In the genomic region with DNA sequence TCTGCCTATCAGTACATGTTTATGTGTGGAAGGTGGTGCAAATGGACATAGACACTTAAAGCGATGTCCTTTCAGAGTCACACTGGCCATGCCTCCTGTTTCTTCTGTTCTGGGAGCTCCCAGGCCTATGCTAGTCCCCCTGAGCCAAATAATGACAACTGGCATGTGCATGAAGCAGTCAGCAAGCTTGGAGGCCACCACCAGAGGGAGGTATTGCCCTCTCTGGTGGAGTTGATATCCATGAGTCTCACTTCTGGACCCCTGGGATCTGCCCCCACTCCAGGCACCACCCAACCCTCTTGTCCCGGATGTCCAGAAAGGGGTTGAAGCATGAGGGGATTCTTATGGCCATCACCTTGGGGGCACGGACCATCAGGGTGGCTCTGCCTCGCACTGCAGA, we compare ENCODE assay signal across 8 cellular contexts.
DNase-seq lines count a peak whose midpoint lies in the region; ATAC-seq and TF ChIP-seq lines count a peak whose summit lies in the region.

No MANE protein-coding gene starts in this region.

- ATAC-seq in GM21723 (IDR thresholded peaks at IDR 0.05; ENCODE audit: unreplicated experiment) (peak; percentile 59), PC-3 (no peak), omental fat pad (ENCODE audit: low FRiP score) (peak; percentile 37)

- no peaks in the 10 kb centered on the region for H3K36me3 ChIP-seq in PC-3 (ENCODE audit: low read depth, low read length)

- H4K20me1 ChIP-seq in PC-3 (ENCODE audit: low read length) = no peaks in the 10 kb centered on the region

- H3K4me3 ChIP-seq in PC-3 (ENCODE audit: low read length) = no peak overlapping the region

- 0 out of 2 replicates have a peak overlapping the region, but pooled peaks have one; percentile 11 for H3K27ac ChIP-seq in PC-3 (ENCODE audit: low read length)

- H2AFZ ChIP-seq in PC-3 (ENCODE audit: low read length) = no peak overlapping the region

- no peaks in the 10 kb centered on the region for H3F3A ChIP-seq in PC-3 (ENCODE audit: low read length, unreplicated experiment)

- DNase-seq in DMS 273 treated with DMSO at 0.1 percent for 48 hours (lab: John Stamatoyannopoulos, UW) (peak; percentile 12), PC-3 (peak; percentile 66), ecto neural progenitor cell (ENCODE audit: low spot score) (peak; percentile 53), omental fat pad (ENCODE audit: low spot score) (no peak), posterior vena cava (ENCODE audit: low spot score) (no peak), OCI-M2 (lab: John Stamatoyannopoulos, UW; ENCODE audit: unreplicated experiment) (no peak)
- DNase-seq in central memory CD4-positive, alpha-beta T cell = no peak

- peaks cover 20% of the 10 kb centered on the region for H3K4me1 ChIP-seq in PC-3 (ENCODE audit: insufficient read depth, low read length)

- no peaks in the 10 kb centered on the region for H3K9me2 ChIP-seq in PC-3 (replicated peaks; ENCODE audit: low read length)

- POLR2A ChIA-PET in PC-3 (lab: Charles Lee; ENCODE audit: unreplicated experiment) = no interaction called here

- CTCF ChIA-PET in PC-3 (lab: Charles Lee) = interaction anchor here (0.5 kb wide), 1 partner anchor 31 kb away, joined by 3 read pairs; no protein-coding TSS in a partner anchor

- no peaks in the 10 kb centered on the region for H3K79me2 ChIP-seq in PC-3 (ENCODE audit: low read length)

- peak; percentile 87 for TF ChIP-seq CTCF in PC-3 (conservative IDR thresholded peaks at IDR 0.05; ENCODE audit: low read depth, low read length)
- TF ChIP-seq CTCF in omental fat pad (IDR thresholded peaks at IDR 0.05) = no peak

- H3K4me2 ChIP-seq in PC-3 (ENCODE audit: low read length) = no peak overlapping the region

- no TSS peak for BruUV-seq in PC-3 (replicated peaks; lab: Mats Ljungman, UMichigan)

- H3K9ac ChIP-seq in PC-3 (ENCODE audit: low read length) = no peak overlapping the region

- H3K27me3 ChIP-seq in PC-3 (ENCODE audit: low read length) = no peaks in the 10 kb centered on the region

- H3K9me3 ChIP-seq in PC-3 (ENCODE audit: low read length) = no peaks in the 10 kb centered on the region

- intact Hi-C loops in PC-3 (cut with micrococcal nuclease) (loop anchor here (10.0 kb wide), 1 partner anchor 102 kb away; no protein-coding TSS in a partner anchor), posterior vena cava (cut with DNase I) (loop anchor here in 1 of 2 donors (5.0 kb wide), 1 partner anchor 1374 kb away; no protein-coding TSS in a partner anchor)

Comparison
In these comparisons a context has a peak if more than half of its experiments do, and no peak if none do; other contexts are left out.
1. DNase-seq: peak in DMS 273 treated with DMSO at 0.1 percent for 48 hours (single experiment), PC-3 (single experiment) and ecto neural progenitor cell (single experiment); none in omental fat pad (single experiment), posterior vena cava (single experiment), OCI-M2 (single experiment) and central memory CD4-positive, alpha-beta T cell (single experiment).